ENCODE assay signal across 1 cellular context in the genomic region with DNA sequence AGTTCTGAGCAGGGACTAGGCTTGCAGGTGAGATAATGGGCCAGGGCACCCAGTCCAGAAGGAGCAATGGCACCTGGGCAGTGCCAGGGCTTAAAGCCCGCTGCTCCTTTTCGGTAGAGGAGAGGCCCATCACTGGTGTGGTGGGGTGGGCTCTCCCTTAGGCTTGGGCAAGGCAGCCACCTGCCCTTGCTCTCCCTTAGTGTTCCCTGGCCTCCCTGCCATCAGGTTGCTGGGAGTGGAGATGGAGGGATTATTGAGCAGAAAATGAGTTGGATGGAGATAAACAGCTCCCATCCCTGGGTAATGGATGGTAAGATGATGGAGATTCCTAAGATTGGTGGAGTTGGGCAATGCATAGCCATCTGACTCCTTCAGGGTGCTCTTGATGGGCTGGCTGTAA.
TF ChIP-seq lines count a peak whose summit lies in the region.

No MANE protein-coding gene starts in this region.

TF ChIP-seq in GM12878, 131 proteins besides CTCF, POLR2A, EP300 and RAD21:
- TF ChIP-seq, protein P1, sequence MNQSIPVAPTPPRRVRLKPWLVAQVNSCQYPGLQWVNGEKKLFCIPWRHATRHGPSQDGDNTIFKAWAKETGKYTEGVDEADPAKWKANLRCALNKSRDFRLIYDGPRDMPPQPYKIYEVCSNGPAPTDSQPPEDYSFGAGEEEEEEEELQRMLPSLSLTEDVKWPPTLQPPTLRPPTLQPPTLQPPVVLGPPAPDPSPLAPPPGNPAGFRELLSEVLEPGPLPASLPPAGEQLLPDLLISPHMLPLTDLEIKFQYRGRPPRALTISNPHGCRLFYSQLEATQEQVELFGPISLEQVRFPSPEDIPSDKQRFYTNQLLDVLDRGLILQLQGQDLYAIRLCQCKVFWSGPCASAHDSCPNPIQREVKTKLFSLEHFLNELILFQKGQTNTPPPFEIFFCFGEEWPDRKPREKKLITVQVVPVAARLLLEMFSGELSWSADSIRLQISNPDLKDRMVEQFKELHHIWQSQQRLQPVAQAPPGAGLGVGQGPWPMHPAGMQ (IDR thresholded peaks at IDR 0.05; ENCODE audit: borderline replicate concordance): no peak
